Comparison of ENCODE assay signal across 1 cellular context in the genomic region with DNA sequence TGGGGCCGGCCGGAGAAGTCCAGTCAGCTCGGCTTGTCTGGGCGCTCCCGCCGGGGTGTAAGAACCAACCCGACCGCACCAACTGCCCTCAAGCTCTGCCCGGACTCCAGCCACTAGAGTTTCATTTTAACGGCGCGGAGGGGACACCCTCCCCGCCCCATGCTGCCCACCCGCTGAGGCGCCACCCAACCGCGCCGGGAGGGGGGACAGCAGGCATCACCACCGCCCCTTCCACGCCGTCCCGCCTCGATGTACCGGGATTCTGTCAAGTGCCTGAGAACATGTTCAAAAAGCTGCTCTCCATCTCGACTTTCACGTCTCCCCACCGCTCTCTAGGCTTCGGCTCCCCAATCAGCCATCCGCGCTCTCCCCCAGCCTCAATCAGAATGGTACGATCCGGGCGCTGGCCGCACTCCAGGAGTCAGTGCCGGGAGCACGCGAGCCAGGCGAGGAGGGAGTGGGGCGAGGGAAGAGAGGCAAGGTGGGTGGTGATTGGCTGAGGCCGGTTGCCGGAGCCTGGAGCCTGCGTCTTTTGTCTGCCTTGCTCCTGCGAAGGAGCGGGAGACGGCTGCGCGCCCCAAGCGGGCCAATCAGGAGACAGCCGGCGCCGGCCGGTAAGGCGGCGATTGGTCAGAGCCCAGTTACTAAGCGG.
A peak's percentile ranks its signal among the peaks of the same experiment; 100 is the strongest.
TF ChIP-seq lines count a peak whose summit lies in the region.

Gene PIK3R3 (minus strand): TSS at position 101 of the 652 bp plus-strand sequence. CDS start 677 bp downstream, outside the sequence.

TF ChIP-seq in WTC11, 78 proteins besides CTCF, POLR2A, EP300 and RAD21 (continued from another document):
- TF ChIP-seq PRRX2 (CRISPR knock-in tag; IDR thresholded peaks at IDR 0.05) (no peak), ZNF138 (CRISPR knock-in tag; conservative IDR thresholded peaks at IDR 0.05) (no peak), SP1 (CRISPR knock-in tag; conservative IDR thresholded peaks at IDR 0.05) (peak; percentile 85; the same call in 1 of the 2 replicates), JAZF1 (CRISPR knock-in tag; IDR thresholded peaks at IDR 0.05) (no peak), FOXP1 (CRISPR knock-in tag; IDR thresholded peaks at IDR 0.05; ENCODE audit: borderline replicate concordance) (peak; percentile 98), GABPB1 (CRISPR knock-in tag; IDR thresholded peaks at IDR 0.05) (0 out of 2 replicates have a peak, but pooled peaks have one; percentile 58), FOXP4 (CRISPR knock-in tag; IDR thresholded peaks at IDR 0.05) (peak; percentile 96), ZNF232 (CRISPR knock-in tag; IDR thresholded peaks at IDR 0.05) (peak; percentile 94)
- TF ChIP-seq, protein P1, sequence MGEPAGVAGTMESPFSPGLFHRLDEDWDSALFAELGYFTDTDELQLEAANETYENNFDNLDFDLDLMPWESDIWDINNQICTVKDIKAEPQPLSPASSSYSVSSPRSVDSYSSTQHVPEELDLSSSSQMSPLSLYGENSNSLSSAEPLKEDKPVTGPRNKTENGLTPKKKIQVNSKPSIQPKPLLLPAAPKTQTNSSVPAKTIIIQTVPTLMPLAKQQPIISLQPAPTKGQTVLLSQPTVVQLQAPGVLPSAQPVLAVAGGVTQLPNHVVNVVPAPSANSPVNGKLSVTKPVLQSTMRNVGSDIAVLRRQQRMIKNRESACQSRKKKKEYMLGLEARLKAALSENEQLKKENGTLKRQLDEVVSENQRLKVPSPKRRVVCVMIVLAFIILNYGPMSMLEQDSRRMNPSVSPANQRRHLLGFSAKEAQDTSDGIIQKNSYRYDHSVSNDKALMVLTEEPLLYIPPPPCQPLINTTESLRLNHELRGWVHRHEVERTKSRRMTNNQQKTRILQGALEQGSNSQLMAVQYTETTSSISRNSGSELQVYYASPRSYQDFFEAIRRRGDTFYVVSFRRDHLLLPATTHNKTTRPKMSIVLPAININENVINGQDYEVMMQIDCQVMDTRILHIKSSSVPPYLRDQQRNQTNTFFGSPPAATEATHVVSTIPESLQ (CRISPR knock-in tag; IDR thresholded peaks at IDR 0.05) = peak; percentile 56; the same call in 1 of the 2 replicates
